In the genomic region with DNA sequence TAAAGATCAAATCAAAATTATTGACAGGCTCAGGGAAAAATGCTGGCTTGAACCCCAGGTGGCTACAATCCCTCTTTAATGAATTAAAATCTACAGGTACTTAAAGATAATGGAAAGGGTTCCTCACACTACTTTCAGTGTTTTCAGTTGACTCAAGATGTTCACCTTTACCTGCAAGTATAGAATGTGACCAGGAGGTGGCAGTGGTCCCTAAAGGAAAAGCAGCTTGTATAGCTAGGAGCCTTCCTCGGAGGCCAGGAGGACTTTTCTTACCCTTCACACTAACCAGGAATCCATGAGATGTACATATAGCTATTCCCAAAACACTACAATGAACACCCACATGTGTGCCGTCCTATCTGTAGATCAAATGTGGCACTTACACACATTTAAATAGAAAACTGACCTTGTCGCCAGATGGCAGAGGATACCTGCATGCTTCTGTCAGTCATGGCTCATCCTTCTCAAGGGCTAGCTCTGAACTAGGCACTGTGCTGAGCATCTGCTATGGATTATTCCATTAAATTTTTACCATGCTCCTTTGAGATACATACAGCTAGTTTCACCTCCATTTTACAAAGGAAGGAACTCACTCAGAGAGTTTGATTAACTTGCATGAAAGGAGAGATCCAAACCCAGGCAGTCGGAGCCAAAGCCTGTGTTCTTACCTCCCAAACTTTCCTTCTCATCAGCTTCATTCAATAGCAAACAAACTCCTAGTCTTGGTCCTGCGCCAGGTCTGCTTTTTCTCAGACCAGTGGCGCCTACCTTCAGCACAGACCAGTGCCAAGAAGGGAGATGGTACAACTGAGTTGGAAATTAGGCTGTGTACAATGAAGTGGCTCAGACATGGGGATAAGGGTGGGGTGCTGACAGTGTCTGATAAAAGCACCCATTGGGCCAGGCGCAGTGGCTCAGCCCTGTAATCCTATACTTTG, we compare ENCODE assay signal across 1 cellular context.
TF ChIP-seq lines count a peak whose summit lies in the region.

No MANE protein-coding gene starts in this region.

TF ChIP-seq in HepG2, 621 proteins besides CTCF, POLR2A, EP300 and RAD21 (continued from another document):
- TF ChIP-seq, protein P1, sequence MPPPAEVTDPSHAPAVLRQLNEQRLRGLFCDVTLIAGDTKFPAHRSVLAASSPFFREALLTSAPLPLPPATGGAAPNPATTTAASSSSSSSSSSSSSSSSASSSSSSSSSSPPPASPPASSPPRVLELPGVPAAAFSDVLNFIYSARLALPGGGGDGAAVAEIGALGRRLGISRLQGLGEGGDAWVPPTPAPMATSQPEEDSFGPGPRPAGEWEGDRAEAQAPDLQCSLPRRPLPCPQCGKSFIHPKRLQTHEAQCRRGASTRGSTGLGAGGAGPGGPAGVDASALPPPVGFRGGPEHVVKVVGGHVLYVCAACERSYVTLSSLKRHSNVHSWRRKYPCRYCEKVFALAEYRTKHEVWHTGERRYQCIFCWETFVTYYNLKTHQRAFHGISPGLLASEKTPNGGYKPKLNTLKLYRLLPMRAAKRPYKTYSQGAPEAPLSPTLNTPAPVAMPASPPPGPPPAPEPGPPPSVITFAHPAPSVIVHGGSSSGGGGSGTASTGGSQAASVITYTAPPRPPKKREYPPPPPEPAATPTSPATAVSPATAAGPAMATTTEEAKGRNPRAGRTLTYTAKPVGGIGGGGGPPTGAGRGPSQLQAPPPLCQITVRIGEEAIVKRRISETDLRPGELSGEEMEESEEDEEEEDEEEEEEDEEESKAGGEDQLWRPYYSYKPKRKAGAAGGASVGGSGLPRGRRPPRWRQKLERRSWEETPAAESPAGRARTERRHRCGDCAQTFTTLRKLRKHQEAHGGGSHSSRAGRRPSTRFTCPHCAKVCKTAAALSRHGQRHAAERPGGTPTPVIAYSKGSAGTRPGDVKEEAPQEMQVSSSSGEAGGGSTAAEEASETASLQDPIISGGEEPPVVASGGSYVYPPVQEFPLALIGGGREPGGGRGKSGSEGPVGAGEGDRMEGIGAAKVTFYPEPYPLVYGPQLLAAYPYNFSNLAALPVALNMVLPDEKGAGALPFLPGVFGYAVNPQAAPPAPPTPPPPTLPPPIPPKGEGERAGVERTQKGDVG (CRISPR knock-in tag; IDR thresholded peaks at IDR 0.05; ENCODE audit: borderline replicate concordance), result no peak
- TF ChIP-seq ZNF839 (CRISPR knock-in tag; IDR thresholded peaks at IDR 0.05; ENCODE audit: borderline replicate concordance) (no peak), JUND (CRISPR knock-in tag; IDR thresholded peaks at IDR 0.05) (no peak), SMARCC2 (IDR thresholded peaks at IDR 0.05) (no peak), ZNF788 (CRISPR knock-in tag; IDR thresholded peaks at IDR 0.05; ENCODE audit: borderline replicate concordance) (no peak), ATAD3A (CRISPR knock-in tag; IDR thresholded peaks at IDR 0.05) (no peak), JUN (CRISPR knock-in tag; IDR thresholded peaks at IDR 0.05) (no peak), ZNF678 (CRISPR knock-in tag; IDR thresholded peaks at IDR 0.05) (no peak), ZNF44 (CRISPR knock-in tag; IDR thresholded peaks at IDR 0.05) (no peak), ZNF160 (CRISPR knock-in tag; IDR thresholded peaks at IDR 0.05) (no peak), KAT2B (IDR thresholded peaks at IDR 0.05; ENCODE audit: borderline replicate concordance, low read depth, low read length) (no peak), ZNF83 (CRISPR knock-in tag; IDR thresholded peaks at IDR 0.05; ENCODE audit: borderline replicate concordance) (no peak), PRMT3 (CRISPR knock-in tag; IDR thresholded peaks at IDR 0.05; ENCODE audit: borderline replicate concordance, low read depth) (no peak), CREB1 (IDR thresholded peaks at IDR 0.05) (no peak), CREB1 (CRISPR knock-in tag; IDR thresholded peaks at IDR 0.05) (no peak), DR1 (CRISPR knock-in tag; IDR thresholded peaks at IDR 0.05) (no peak), HOXA3 (CRISPR knock-in tag; IDR thresholded peaks at IDR 0.05) (no peak), KLF11 (CRISPR knock-in tag; IDR thresholded peaks at IDR 0.05) (no peak)
- TF ChIP-seq, protein P2, sequence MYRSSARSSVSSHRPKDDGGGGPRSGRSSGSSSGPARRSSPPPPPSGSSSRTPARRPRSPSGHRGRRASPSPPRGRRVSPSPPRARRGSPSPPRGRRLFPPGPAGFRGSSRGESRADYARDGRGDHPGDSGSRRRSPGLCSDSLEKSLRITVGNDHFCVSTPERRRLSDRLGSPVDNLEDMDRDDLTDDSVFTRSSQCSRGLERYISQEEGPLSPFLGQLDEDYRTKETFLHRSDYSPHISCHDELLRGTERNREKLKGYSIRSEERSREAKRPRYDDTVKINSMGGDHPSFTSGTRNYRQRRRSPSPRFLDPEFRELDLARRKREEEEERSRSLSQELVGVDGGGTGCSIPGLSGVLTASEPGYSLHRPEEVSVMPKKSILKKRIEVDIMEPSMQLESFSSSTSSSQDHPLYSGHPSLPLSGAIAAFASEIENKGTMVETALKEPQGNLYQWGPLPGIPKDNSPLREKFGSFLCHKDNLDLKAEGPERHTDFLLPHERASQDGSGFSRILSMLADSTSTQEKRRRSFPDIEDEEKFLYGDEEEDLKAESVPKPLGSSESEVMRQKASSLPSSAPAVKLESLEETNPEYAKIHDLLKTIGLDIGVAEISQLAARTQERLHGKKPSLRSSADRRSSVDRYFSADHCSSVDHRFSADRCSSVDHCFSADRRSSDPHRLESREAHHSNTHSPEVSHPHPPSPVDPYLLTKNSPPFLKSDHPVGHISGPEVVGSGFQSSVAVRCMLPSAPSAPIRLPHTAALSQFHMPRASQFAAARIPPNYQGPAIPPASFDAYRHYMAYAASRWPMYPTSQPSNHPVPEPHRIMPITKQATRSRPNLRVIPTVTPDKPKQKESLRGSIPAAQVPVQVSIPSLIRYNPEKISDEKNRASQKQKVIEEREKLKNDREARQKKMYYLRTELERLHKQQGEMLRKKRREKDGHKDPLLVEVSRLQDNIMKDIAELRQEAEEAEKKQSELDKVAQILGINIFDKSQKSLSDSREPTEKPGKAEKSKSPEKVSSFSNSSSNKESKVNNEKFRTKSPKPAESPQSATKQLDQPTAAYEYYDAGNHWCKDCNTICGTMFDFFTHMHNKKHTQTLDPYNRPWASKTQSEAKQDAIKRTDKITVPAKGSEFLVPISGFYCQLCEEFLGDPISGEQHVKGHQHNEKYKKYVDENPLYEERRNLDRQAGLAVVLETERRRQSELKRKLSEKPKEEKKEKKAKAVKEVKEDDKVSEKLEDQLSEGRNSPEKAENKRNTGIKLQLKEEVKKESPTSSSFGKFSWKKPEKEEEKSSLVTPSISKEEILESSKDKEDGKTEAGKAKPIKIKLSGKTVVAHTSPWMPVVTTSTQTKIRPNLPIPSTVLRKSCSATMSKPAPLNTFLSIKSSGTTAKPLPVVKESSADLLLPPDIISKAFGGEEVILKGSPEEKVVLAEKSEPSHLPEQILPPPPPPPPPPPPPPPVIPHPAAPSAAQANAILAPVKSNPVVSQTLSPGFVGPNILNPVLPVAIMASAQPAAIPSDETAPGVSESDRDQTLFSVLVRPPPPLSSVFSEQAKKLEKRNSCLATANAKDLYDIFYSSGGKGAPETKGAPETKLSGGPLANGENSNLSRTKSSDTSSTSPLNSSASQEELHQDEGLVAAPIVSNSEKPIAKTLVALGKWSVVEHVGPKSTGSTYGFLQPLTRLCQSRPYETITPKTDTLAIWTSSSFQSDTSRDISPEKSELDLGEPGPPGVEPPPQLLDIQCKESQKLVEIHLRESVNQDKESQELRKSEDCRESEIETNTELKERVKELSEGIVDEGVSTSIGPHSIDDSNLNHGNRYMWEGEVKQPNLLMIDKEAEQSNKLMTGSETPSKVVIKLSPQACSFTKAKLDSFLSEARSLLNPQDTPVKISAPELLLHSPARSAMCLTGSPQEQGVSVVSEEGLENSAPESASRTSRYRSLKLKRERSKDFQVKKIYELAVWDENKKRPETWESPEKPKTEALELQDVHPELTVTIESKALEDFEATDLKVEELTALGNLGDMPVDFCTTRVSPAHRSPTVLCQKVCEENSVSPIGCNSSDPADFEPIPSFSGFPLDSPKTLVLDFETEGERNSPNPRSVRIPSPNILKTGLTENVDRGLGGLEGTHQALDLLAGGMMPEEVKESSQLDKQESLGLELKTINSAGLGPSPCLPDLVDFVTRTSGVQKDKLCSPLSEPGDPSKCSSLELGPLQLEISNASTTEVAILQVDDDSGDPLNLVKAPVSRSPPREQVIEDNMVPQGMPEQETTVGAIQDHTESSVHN (CRISPR knock-in tag; IDR thresholded peaks at IDR 0.05), result no peak
- TF ChIP-seq, protein P3, sequence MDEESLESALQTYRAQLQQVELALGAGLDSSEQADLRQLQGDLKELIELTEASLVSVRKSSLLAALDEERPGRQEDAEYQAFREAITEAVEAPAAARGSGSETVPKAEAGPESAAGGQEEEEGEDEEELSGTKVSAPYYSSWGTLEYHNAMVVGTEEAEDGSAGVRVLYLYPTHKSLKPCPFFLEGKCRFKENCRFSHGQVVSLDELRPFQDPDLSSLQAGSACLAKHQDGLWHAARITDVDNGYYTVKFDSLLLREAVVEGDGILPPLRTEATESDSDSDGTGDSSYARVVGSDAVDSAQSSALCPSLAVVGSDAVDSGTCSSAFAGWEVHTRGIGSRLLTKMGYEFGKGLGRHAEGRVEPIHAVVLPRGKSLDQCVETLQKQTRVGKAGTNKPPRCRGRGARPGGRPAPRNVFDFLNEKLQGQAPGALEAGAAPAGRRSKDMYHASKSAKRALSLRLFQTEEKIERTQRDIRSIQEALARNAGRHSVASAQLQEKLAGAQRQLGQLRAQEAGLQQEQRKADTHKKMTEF (CRISPR knock-in tag; IDR thresholded peaks at IDR 0.05), result 0 out of 2 replicates have a peak, but pooled peaks have one; percentile 48
- TF ChIP-seq, protein P4, sequence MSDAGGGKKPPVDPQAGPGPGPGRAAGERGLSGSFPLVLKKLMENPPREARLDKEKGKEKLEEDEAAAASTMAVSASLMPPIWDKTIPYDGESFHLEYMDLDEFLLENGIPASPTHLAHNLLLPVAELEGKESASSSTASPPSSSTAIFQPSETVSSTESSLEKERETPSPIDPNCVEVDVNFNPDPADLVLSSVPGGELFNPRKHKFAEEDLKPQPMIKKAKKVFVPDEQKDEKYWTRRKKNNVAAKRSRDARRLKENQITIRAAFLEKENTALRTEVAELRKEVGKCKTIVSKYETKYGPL (CRISPR knock-in tag; IDR thresholded peaks at IDR 0.05), result no peak
